14 cellular contexts compared by ENCODE assay signal in the genomic region with DNA sequence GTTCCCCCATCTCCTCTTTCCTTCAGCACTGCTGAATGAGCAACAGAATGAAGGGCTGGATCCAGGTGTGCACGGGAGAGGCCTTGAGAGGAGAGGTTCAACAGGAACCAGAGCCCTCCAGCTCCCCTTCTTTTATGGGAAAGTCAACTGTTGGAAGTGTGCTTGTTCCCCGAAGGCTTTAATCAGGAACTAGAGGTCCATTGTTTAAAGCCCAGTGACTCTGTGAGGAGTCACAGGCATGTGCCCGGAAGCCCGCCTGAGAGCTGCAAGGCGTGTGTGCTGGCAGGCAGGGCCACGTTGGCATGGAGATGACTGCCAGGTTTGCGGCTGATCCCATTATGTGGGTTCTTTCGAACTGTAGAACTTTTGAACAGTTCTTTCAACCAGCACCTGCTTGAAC. TPM values are rescaled to one million over a fixed set of nuclear protein-coding genes. Genes with fewer than 3 reads are reported as not detected.
DNase-seq lines count a peak whose midpoint lies in the region; ATAC-seq and TF ChIP-seq lines count a peak whose summit lies in the region.
"Had no signal": no experiment of that assay in that cellular context is flagged by ENCODE, and none has a peak within 500 bp of the region (broad histone marks: within the 10 kb centered on the region; RNA-seq: fewer than 3 reads in every experiment).

No MANE protein-coding gene starts in this region.

- H3K4me1 ChIP-seq in muscle layer of duodenum (ENCODE audit: control insufficient read depth in 1 of 2, insufficient read depth in 2 of 2, low read length in 2 of 2): peaks cover 4 to 27% of the 10 kb centered on the region in 2 donors
- peaks cover 0 to 5% of the 10 kb centered on the region in 2 donors for H3K4me1 ChIP-seq in uterus
- H3K4me1 ChIP-seq in right lobe of liver: no peaks in the 10 kb centered on the region
- H3K4me1 ChIP-seq: parathyroid adenoma had no signal

- no peaks in the 10 kb centered on the region for H3K9me3 ChIP-seq in muscle layer of duodenum (ENCODE audit: control insufficient read depth in 1 of 2, low read length in 2 of 2)
- H3K9me3 ChIP-seq in uterus: no peaks in the 10 kb centered on the region
- no peaks in the 10 kb centered on the region for H3K9me3 ChIP-seq in right lobe of liver
- H3K9me3 ChIP-seq: Peyer's patch had no signal

- peak; percentile 42 to 44 for TF ChIP-seq POLR2A in uterus (IDR thresholded peaks at IDR 0.05)
- no peak for TF ChIP-seq POLR2A in right lobe of liver (IDR thresholded peaks at IDR 0.05)

- H3K27ac ChIP-seq in muscle layer of duodenum (ENCODE audit: low read length) (peak overlapping the region; percentile 85), uterus (peak overlapping the region; percentile 12 to 90), right lobe of liver (no peak overlapping the region)
- H3K27ac ChIP-seq: GM23248, parathyroid adenoma, VCaP had no signal

- H3K27me3 ChIP-seq in muscle layer of duodenum (ENCODE audit: low read depth, low read length): no peaks in the 10 kb centered on the region
- H3K27me3 ChIP-seq in uterus: no peaks in the 10 kb centered on the region
- H3K27me3 ChIP-seq in right lobe of liver: no peaks in the 10 kb centered on the region
- H3K27me3 ChIP-seq: Peyer's patch had no signal

- ATAC-seq in Right ventricle myocardium superior (ENCODE audit: poor library complexity) (no peak), right lobe of liver (no peak)

- 59% methylated on average over 8 of the region's 8 CpGs for WGBS in right lobe of liver (ENCODE audit: insufficient coverage, low coverage, low lambda C conversion rate, missing lambda C conversion rate)

- H3K4me3 ChIP-seq in muscle layer of duodenum (ENCODE audit: low read depth in 1 of 2, low read length in 2 of 2) (peak overlapping the region in 1 of 2 donors; percentile 31), uterus (no peak overlapping the region), right lobe of liver (no peak overlapping the region)
- H3K4me3 ChIP-seq: GM23248, Peyer's patch had no signal

- TF ChIP-seq CTCF in uterus (IDR thresholded peaks at IDR 0.05) (no peak), right lobe of liver (IDR thresholded peaks at IDR 0.05) (no peak)

- DNase-seq in Right ventricle myocardium superior (peak; percentile 53), cardiac septum (ENCODE audit: low spot score) (no peak), epidermal melanocyte (ENCODE audit: insufficient read length, low spot score) (peak; percentile 55), uterus (peak in 1 of 2 donors; percentile 30), NOMO-1 treated with dmso at 0.1 percent for 144 hours (lab: John Stamatoyannopoulos, UW; ENCODE audit: unreplicated experiment) (no peak), germinal center (ENCODE audit: low spot score) (no peak), right lobe of liver (no peak)
- DNase-seq: ACHN, GM23248, MV-4-11 had no signal

- intact Hi-C loops in Right ventricle myocardium superior (cut with DNase I) (no loop called here), cardiac septum (cut with DNase I) (no loop called here), uterus (cut with DNase I; ENCODE audit: low total_unique reads) (no loop called here), right lobe of liver (cut with DNase I) (no loop called here)

- no peaks in the 10 kb centered on the region for H3K36me3 ChIP-seq in muscle layer of duodenum (ENCODE audit: control insufficient read depth in 1 of 2, insufficient read depth in 2 of 2, low read length in 2 of 2)
- H3K36me3 ChIP-seq in uterus: no peaks in the 10 kb centered on the region
- no peaks in the 10 kb centered on the region for H3K36me3 ChIP-seq in right lobe of liver
- H3K36me3 ChIP-seq: Peyer's patch had no signal

RNA-seq across cellular contexts. Expression of gene BACE2, which starts 3.2 kb away (rescaled TPM):
- 11.4 TPM for total RNA-seq in Right ventricle myocardium superior
- total RNA-seq in cardiac septum: 20.0 TPM
- total RNA-seq in uterus: 10 to 100 TPM; 22.8 to 98.8 (median 76.5) TPM
- total RNA-seq in right lobe of liver: 1 to 10 TPM; 4.3 to 7.9 (median 5.4) TPM

Comparison
In these comparisons a context has a peak if more than half of its experiments do, and no peak if none do; other contexts are left out.
1. DNase-seq: peak in Right ventricle myocardium superior (single experiment) and epidermal melanocyte (single experiment); none in cardiac septum (single experiment), NOMO-1 treated with dmso at 0.1 percent for 144 hours (single experiment), germinal center (single experiment) and right lobe of liver (0 of 3).
2. H3K27ac ChIP-seq: peak in muscle layer of duodenum (single experiment) and uterus (2 of 2); none in right lobe of liver (0 of 3).